In the genomic region with DNA sequence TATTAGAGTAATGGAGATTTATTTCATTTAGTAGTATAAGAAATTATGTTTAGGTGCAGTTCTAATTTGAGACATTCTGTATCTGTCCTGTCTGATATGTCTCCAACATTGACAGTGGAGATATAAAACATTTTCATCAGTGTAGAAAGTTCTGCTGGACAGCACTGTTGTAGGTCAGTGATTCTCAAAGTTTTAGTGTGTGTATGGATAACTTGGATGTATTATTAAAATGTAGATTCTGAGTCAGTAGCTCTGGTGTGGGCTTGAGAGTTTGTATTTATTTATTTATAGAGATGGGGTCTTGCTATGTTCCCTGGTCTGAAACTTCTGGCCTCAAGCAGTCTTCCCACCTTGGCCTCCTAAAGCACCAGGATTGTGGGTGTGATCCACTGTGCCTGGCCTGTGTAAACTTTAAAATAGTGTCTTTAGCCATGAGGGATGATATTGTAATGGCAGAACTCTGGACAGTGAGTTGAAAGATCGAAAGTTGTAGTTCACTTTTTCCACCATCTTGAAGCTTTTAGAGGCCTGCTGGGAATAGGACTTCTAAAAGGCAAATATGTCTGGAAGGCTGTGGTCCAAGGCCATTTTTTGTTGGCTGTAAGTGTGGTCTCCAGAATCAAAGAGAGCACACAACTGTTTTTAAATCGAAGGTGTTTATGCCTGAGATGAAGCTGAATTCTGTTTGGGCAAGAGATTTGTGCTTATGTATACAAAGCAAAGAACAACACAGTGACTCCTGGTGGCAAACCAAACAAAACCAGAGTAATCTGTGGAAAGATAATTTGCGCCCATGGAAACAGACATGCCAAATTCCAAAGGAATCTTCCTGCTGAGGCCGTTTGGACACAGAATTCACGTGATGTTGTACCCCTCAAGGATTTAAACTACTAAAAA, we compare ENCODE assay signal across 10 cellular contexts. TPM values are rescaled to one million over a fixed set of nuclear protein-coding genes. Genes with fewer than 3 reads are reported as not detected.
DNase-seq lines count a peak whose midpoint lies in the region; ATAC-seq and TF ChIP-seq lines count a peak whose summit lies in the region.
"Had no signal": no experiment of that assay in that cellular context is flagged by ENCODE, and none has a peak within 500 bp of the region (broad histone marks: within the 10 kb centered on the region; RNA-seq: fewer than 3 reads in every experiment).

No MANE protein-coding gene starts in this region.

- H3K27ac ChIP-seq in epithelial cell of prostate (peak overlapping the region; percentile 27), colonic mucosa (no peak overlapping the region)

- POLR2A ChIA-PET in activated CD8-positive, alpha-beta T cell treated with anti-CD3 and anti-CD28 coated beads for 36 hours (lab: Charles Lee), result interaction anchor here (0.6 to 1.4 kb wide), 3 partner anchors 13 to 346 kb away, joined by 3 to 4 read pairs (median 4); a partner anchor contains a TSS
- POLR2A ChIA-PET in activated CD8-positive, alpha-beta T cell treated with anti-CD3 and anti-CD28 coated beads, Interleukin-2, amount 10 ng/mL, durations not matched to agents 7 days and 5 days (lab: Charles Lee), result interaction anchor here (0.7 kb wide), 1 partner anchor 379 kb away, joined by 3 read pairs; no protein-coding TSS in a partner anchor

- no peak for ATAC-seq in activated CD8-positive, alpha-beta T cell treated with anti-CD3 and anti-CD28 coated beads for 36 hours
- ATAC-seq in activated CD8-positive, alpha-beta T cell treated with anti-CD3 and anti-CD28 coated beads, Interleukin-2, amount 10 ng/mL, durations not matched to agents 7 days and 5 days, result no peak
- peak; percentile 49 for ATAC-seq in sciatic nerve

- H3K4me3 Mint-ChIP-seq in activated CD8-positive, alpha-beta T cell treated with anti-CD3 and anti-CD28 coated beads for 36 hours, result no peak overlapping the region
- no peak overlapping the region for H3K4me3 Mint-ChIP-seq in activated CD8-positive, alpha-beta T cell treated with anti-CD3 and anti-CD28 coated beads, Interleukin-2, amount 10 ng/mL, durations not matched to agents 7 days and 5 days
- H3K4me3 Mint-ChIP-seq: T-helper 1 cell treated with Interleukin-12 subunit alpha and Interleukin-12 subunit beta and Interleukin-4 antibody, amounts not matched to agents 30 μg/mL and 1 μg/mL, for 36 hours had no signal

- H3K27me3 Mint-ChIP-seq in activated CD8-positive, alpha-beta T cell treated with anti-CD3 and anti-CD28 coated beads for 36 hours, result no peaks in the 10 kb centered on the region
- no peaks in the 10 kb centered on the region for H3K27me3 Mint-ChIP-seq in activated CD8-positive, alpha-beta T cell treated with anti-CD3 and anti-CD28 coated beads, Interleukin-2, amount 10 ng/mL, durations not matched to agents 7 days and 5 days (ENCODE audit: low read depth)

- H3K36me3 Mint-ChIP-seq in activated CD8-positive, alpha-beta T cell treated with anti-CD3 and anti-CD28 coated beads for 36 hours (ENCODE audit: low read depth), result peaks cover 9% of the 10 kb centered on the region
- peaks cover 17% of the 10 kb centered on the region for H3K36me3 Mint-ChIP-seq in activated CD8-positive, alpha-beta T cell treated with anti-CD3 and anti-CD28 coated beads, Interleukin-2, amount 10 ng/mL, durations not matched to agents 7 days and 5 days (ENCODE audit: low read depth)

- H3K9ac ChIP-seq in colonic mucosa (ENCODE audit: low read depth in 2 of 2, low read length in 2 of 2), result no peak overlapping the region

- no peaks in the 10 kb centered on the region for H3K9me3 Mint-ChIP-seq in activated CD8-positive, alpha-beta T cell treated with anti-CD3 and anti-CD28 coated beads for 36 hours
- no peaks in the 10 kb centered on the region for H3K9me3 Mint-ChIP-seq in activated CD8-positive, alpha-beta T cell treated with anti-CD3 and anti-CD28 coated beads, Interleukin-2, amount 10 ng/mL, durations not matched to agents 7 days and 5 days (ENCODE audit: insufficient read depth)
- H3K9me3 Mint-ChIP-seq: T-helper 1 cell treated with Interleukin-12 subunit alpha and Interleukin-12 subunit beta and Interleukin-4 antibody, amounts not matched to agents 30 μg/mL and 1 μg/mL, for 36 hours had no signal

- peaks cover 9% of the 10 kb centered on the region for H3K4me1 ChIP-seq in colonic mucosa

- H3K4me3 ChIP-seq in colonic mucosa, result no peak overlapping the region

- H3K36me3 ChIP-seq in colonic mucosa, result no peaks in the 10 kb centered on the region

- H3K27ac Mint-ChIP-seq in activated CD8-positive, alpha-beta T cell treated with anti-CD3 and anti-CD28 coated beads for 36 hours, result peak overlapping the region; percentile 68
- H3K27ac Mint-ChIP-seq in activated CD8-positive, alpha-beta T cell treated with anti-CD3 and anti-CD28 coated beads, Interleukin-2, amount 10 ng/mL, durations not matched to agents 7 days and 5 days, result no peak overlapping the region
- H3K27ac Mint-ChIP-seq: T-helper 1 cell treated with Interleukin-12 subunit alpha and Interleukin-12 subunit beta and Interleukin-4 antibody, amounts not matched to agents 30 μg/mL and 1 μg/mL, for 36 hours had no signal

- H3K9me3 ChIP-seq in colonic mucosa, result no peaks in the 10 kb centered on the region
- H3K9me3 ChIP-seq: Caco-2 had no signal

- peaks cover 54% of the 10 kb centered on the region for H3K4me1 Mint-ChIP-seq in activated CD8-positive, alpha-beta T cell treated with anti-CD3 and anti-CD28 coated beads for 36 hours (ENCODE audit: low read depth)
- peaks cover 39% of the 10 kb centered on the region for H3K4me1 Mint-ChIP-seq in activated CD8-positive, alpha-beta T cell treated with anti-CD3 and anti-CD28 coated beads, Interleukin-2, amount 10 ng/mL, durations not matched to agents 7 days and 5 days (ENCODE audit: low read depth)

- DNase-seq in activated CD8-positive, alpha-beta T cell treated with anti-CD3 and anti-CD28 coated beads for 36 hours, result no peak
- DNase-seq in activated CD8-positive, alpha-beta T cell treated with anti-CD3 and anti-CD28 coated beads, Interleukin-2, amount 10 ng/mL, durations not matched to agents 7 days and 5 days, result no peak
- DNase-seq in NCI-H69 (lab: John Stamatoyannopoulos, UW) (peak; percentile 78), epithelial cell of prostate (ENCODE audit: low read depth, low spot score) (no peak), sciatic nerve (ENCODE audit: low spot score) (no peak), globus pallidus (ENCODE audit: low spot score) (no peak), colonic mucosa (no peak), retina (no peak)

- CTCF ChIA-PET in activated CD8-positive, alpha-beta T cell treated with anti-CD3 and anti-CD28 coated beads for 36 hours (lab: Charles Lee), result interaction anchor here (1.2 to 1.5 kb wide), 3 partner anchors 9 to 16 kb away, joined by 3 to 5 read pairs (median 5); a partner anchor contains a TSS
- CTCF ChIA-PET in activated CD8-positive, alpha-beta T cell treated with anti-CD3 and anti-CD28 coated beads, Interleukin-2, amount 10 ng/mL, durations not matched to agents 7 days and 5 days (lab: Charles Lee), result interaction anchor here (1.4 kb wide), 1 partner anchor 63 kb away, joined by 4 read pairs; no protein-coding TSS in a partner anchor

- intact Hi-C loops in activated CD8-positive, alpha-beta T cell treated with anti-CD3 and anti-CD28 coated beads for 36 hours (cut with micrococcal nuclease), result no loop called here
- intact Hi-C loops in sciatic nerve (cut with DNase I) (no loop called here), colonic mucosa (cut with DNase I) (no loop called here)

- TF ChIP-seq CTCF in activated CD8-positive, alpha-beta T cell treated with anti-CD3 and anti-CD28 coated beads for 36 hours (IDR thresholded peaks at IDR 0.05), result no peak
- TF ChIP-seq CTCF in colonic mucosa (IDR thresholded peaks at IDR 0.05), result no peak

- no peaks in the 10 kb centered on the region for H3K27me3 ChIP-seq in colonic mucosa

RNA-seq across cellular contexts. Expression of a gene that starts 12.4 kb away (rescaled TPM):
- total RNA-seq in activated CD8-positive, alpha-beta T cell treated with anti-CD3 and anti-CD28 coated beads for 36 hours, result 10 to 100 TPM; 28.2 to 29.8 TPM
- 10 to 100 TPM; 31.5 to 34.7 TPM for total RNA-seq in activated CD8-positive, alpha-beta T cell treated with anti-CD3 and anti-CD28 coated beads, Interleukin-2, amount 10 ng/mL, durations not matched to agents 7 days and 5 days
- total RNA-seq in sciatic nerve (56.6 TPM), colonic mucosa (10 to 100 TPM; 32.9 to 45.4 TPM)
